ENCODE assay signal across 8 cellular contexts in genomic region chr16:46673320-46674013, GRCh38. TPM values are rescaled to one million over a fixed set of nuclear protein-coding genes. Genes with fewer than 3 reads are reported as not detected.
A peak's percentile ranks its signal among the peaks of the same experiment; 100 is the strongest.
DNase-seq lines count a peak whose midpoint lies in the region; ATAC-seq, FAIRE-seq and TF ChIP-seq lines count a peak whose summit lies in the region.

No MANE protein-coding gene starts in this region.

- ATAC-seq in GM18502 (IDR thresholded peaks at IDR 0.05; ENCODE audit: poor library complexity, unreplicated experiment) = peak; percentile 80
- peak; percentile 71 for ATAC-seq in HG03135 (IDR thresholded peaks at IDR 0.05; ENCODE audit: unreplicated experiment)
- peak; percentile 72 to 84 for ATAC-seq in activated CD4-positive, CD25-positive, alpha-beta regulatory T cell treated with anti-CD3 and anti-CD28 coated beads, Interleukin-2, amount 50 U/mL, for 24 hours
- peak; percentile 98 for ATAC-seq in mucosa of descending colon

- H3K79me2 ChIP-seq in H1 (ENCODE audit: control insufficient read depth in 1 of 2, insufficient read depth in 2 of 2, low read length in 2 of 2) = peaks cover 0 to 2% of the 10 kb centered on the region in 2 experiments; a peak in 1 of 4 replicates

- no peak overlapping the region for H2AK5ac ChIP-seq in H1 (ENCODE audit: low read depth, low read length)

- no peak overlapping the region for H4K8ac ChIP-seq in H1 (ENCODE audit: extremely low read depth, insufficient read depth, low read length)

- no peak overlapping the region for H3K14ac ChIP-seq in H1 (ENCODE audit: insufficient read length)

- H4K5ac ChIP-seq in H1 (ENCODE audit: insufficient read length, low read depth, low read length) = no peak overlapping the region

- TF ChIP-seq CTCF in AG04450 (IDR thresholded peaks at IDR 0.05; ENCODE audit: low read depth, low read length) = peak; percentile 97
- TF ChIP-seq CTCF in H1 (IDR thresholded peaks at IDR 0.05; ENCODE audit: control extremely low read depth in 1 of 3, insufficient read depth in 1 of 3, low read depth in 1 of 3, low read length in 3 of 3) = peak; percentile 89 to 97 (median 91)
- TF ChIP-seq CTCF in mucosa of descending colon (IDR thresholded peaks at IDR 0.05) = peak; percentile 72
- TF ChIP-seq CTCF in tibial nerve (IDR thresholded peaks at IDR 0.05) = peak; percentile 51 to 84 (median 68)

- H3K18ac ChIP-seq in H1 (ENCODE audit: extremely low read depth, low read length) = no peak overlapping the region

- no peak overlapping the region for H3K4ac ChIP-seq in H1 (replicated peaks; ENCODE audit: insufficient read length, low read depth, low read length)

- H3K23me2 ChIP-seq in H1 (ENCODE audit: low read depth, low read length) = no peaks in the 10 kb centered on the region

- H3K56ac ChIP-seq in H1 (replicated peaks; ENCODE audit: insufficient read length, low read depth, low read length) = no peak overlapping the region

- CTCF ChIA-PET in AG04450 (lab: Charles Lee) (interaction anchor here (0.5 to 4.2 kb wide), 53 partner anchors 9 to 451 kb away, joined by 3 to 76 read pairs (median 6); partner anchors contain the start of genes C16orf87, ORC6 and SHCBP1), H1 (lab: Charles Lee; ENCODE audit: partially characterized antibody) (interaction anchor here (0.6 to 3.6 kb wide), 31 partner anchors 9 to 1335 kb away, joined by 3 to 35 read pairs (median 4); partner anchors contain the start of gene ORC6)

- peaks cover 6 to 50% (median 41%) of the 10 kb centered on the region in 4 experiments for H3K36me3 ChIP-seq in H1 (ENCODE audit: control insufficient read depth in 2 of 4, insufficient read depth in 4 of 4, low read length in 3 of 4)
- peaks cover 14% of the 10 kb centered on the region for H3K36me3 ChIP-seq in mucosa of descending colon (ENCODE audit: low read depth)
- peaks cover 3 to 97% (median 10%) of the 10 kb centered on the region in 3 donors for H3K36me3 ChIP-seq in tibial nerve

- no peak overlapping the region for H2BK120ac ChIP-seq in H1 (replicated peaks; ENCODE audit: low read depth, low read length)

- H4K91ac ChIP-seq in H1 (replicated peaks; ENCODE audit: insufficient read length, low read length) = no peak overlapping the region

- no peak overlapping the region for H2BK12ac ChIP-seq in H1 (ENCODE audit: low read depth, low read length)

- peaks cover 0 to 2% of the 10 kb centered on the region in 2 experiments for H4K20me1 ChIP-seq in H1 (replicated peaks in 1 of 2; ENCODE audit: control insufficient read depth in 1 of 2, insufficient read depth in 2 of 2, low read length in 2 of 2)

- intact Hi-C loops in mucosa of descending colon (cut with DNase I, micrococcal nuclease) = loop anchor here in 1 of 2 donors (10.0 kb wide), 1 partner anchor 131 kb away; no protein-coding TSS in a partner anchor

- no peak overlapping the region for H3K9ac ChIP-seq in H1 (replicated peaks in 1 of 4; ENCODE audit: extremely low read depth in 1 of 4, low read depth in 3 of 4, low read length in 3 of 4)

- H3K4me1 ChIP-seq in H1 (replicated peaks in 1 of 4; ENCODE audit: control insufficient read depth in 3 of 4, insufficient read depth in 4 of 4, low read length in 3 of 4) = no peaks in the 10 kb centered on the region
- no peaks in the 10 kb centered on the region for H3K4me1 ChIP-seq in mucosa of descending colon (ENCODE audit: low read depth)
- H3K4me1 ChIP-seq in tibial nerve = no peaks in the 10 kb centered on the region

- H3K27me3 ChIP-seq in AG04450 (ENCODE audit: control insufficient read depth, insufficient read depth, low read length) = no peaks in the 10 kb centered on the region
- no peaks in the 10 kb centered on the region for H3K27me3 ChIP-seq in H1 (replicated peaks in 1 of 4; ENCODE audit: control insufficient read depth in 3 of 4, extremely low read depth in 1 of 4, insufficient read depth in 3 of 4, low read length in 3 of 4)
- H3K27me3 ChIP-seq in tibial nerve = no peaks in the 10 kb centered on the region

- H3K23ac ChIP-seq in H1 (ENCODE audit: insufficient read length) = no peak overlapping the region

- peak; percentile 87 to 89 for TF ChIP-seq RAD21 in H1 (IDR thresholded peaks at IDR 0.05 in 1 of 2, conservative IDR thresholded peaks at IDR 0.05 in 1 of 2; ENCODE audit: low read depth in 2 of 2, low read length in 2 of 2)

- POLR2A ChIA-PET in AG04450 (lab: Yijun Ruan, JAX) = no interaction called here
- POLR2A ChIA-PET in H1 (lab: Charles Lee; ENCODE audit: partially characterized antibody) = interaction anchor here (0.6 to 0.7 kb wide), 2 partner anchors 18 to 1384 kb away, joined by 4 to 5 read pairs; no protein-coding TSS in a partner anchor

- no peak overlapping the region for H3K27ac ChIP-seq in AG04450 (ENCODE audit: low read depth, low read length)
- no peak overlapping the region for H3K27ac ChIP-seq in H1 (ENCODE audit: low read depth, low read length)
- H3K27ac ChIP-seq in tibial nerve = no peak overlapping the region

- H3K9me3 ChIP-seq in AG04450 (ENCODE audit: control insufficient read depth, insufficient read depth, low read length) = no peaks in the 10 kb centered on the region
- no peaks in the 10 kb centered on the region for H3K9me3 ChIP-seq in H1 (ENCODE audit: insufficient read depth in 2 of 2, low read depth in 1 of 2, low read length in 1 of 2)
- no peaks in the 10 kb centered on the region for H3K9me3 ChIP-seq in mucosa of descending colon
- no peaks in the 10 kb centered on the region for H3K9me3 ChIP-seq in tibial nerve

- no peak overlapping the region for H3K4me3 ChIP-seq in AG04450 (ENCODE audit: low read depth, low read length)
- H3K4me3 ChIP-seq in H1 (ENCODE audit: extremely low read depth in 1 of 4, insufficient read depth in 2 of 4, low read depth in 3 of 4, low read length in 4 of 4) = no peak overlapping the region
- H3K4me3 ChIP-seq in mucosa of descending colon = no peak overlapping the region
- H3K4me3 ChIP-seq in tibial nerve = no peak overlapping the region

- H2BK20ac ChIP-seq in H1 (ENCODE audit: low read length) = no peak overlapping the region

- H2AFZ ChIP-seq in H1 (ENCODE audit: low read length) = no peak overlapping the region

- FAIRE-seq in H1 (lab: Jason Lieb, UNC) = peak; percentile 63

- TF ChIP-seq EP300 in H1 (IDR thresholded peaks at IDR 0.05; ENCODE audit: borderline replicate concordance in 1 of 2, low read depth in 2 of 2, low read length in 2 of 2) (no peak), tibial nerve (IDR thresholded peaks at IDR 0.05) (no peak)

- H2BK15ac ChIP-seq in H1 (ENCODE audit: low read length) = no peak overlapping the region

- WGBS in H1 (ENCODE audit: extremely low coverage in 1 of 2, insufficient coverage in 1 of 2, insufficient read length in 1 of 2, insufficient replicate concordance in 2 of 2, low coverage in 1 of 2, low lambda C conversion rate in 2 of 2, missing lambda C conversion rate in 1 of 2), 2 experiments = 56% methylated on average over 6 of the region's 6 CpGs; no CpG with 5 or more reads in 1 of the 2 experiments
- 64 to 72% methylated on average over 6 of the region's 6 CpGs for WGBS in tibial nerve, 2 donors

- H3K4me2 ChIP-seq in H1 (ENCODE audit: insufficient read depth in 1 of 2, low read depth in 2 of 2, low read length in 2 of 2) = no peak overlapping the region

- no peak for DNase-seq in AG04450 (ENCODE audit: low read depth, low spot score)
- peak; percentile 29 for DNase-seq in NCI-H226
- peak in 1 of 2 experiments; percentile 58 for DNase-seq in H1 (ENCODE audit: low read depth in 1 of 2, low spot score in 2 of 2)
- DNase-seq in mucosa of descending colon = peak in 1 of 3 donors; percentile 63
- no peak for DNase-seq in tibial nerve (ENCODE audit: low spot score in 2 of 2)

- no peaks in the 10 kb centered on the region for H3K79me1 ChIP-seq in H1 (ENCODE audit: low read depth, low read length)

- TF ChIP-seq POLR2A in H1 (IDR thresholded peaks at IDR 0.05; ENCODE audit: control extremely low read depth in 1 of 2, low read depth in 2 of 2, low read length in 2 of 2) (no peak), tibial nerve (IDR thresholded peaks at IDR 0.05) (no peak)

- no peak overlapping the region for H2BK5ac ChIP-seq in H1 (ENCODE audit: low read depth, low read length)

RNA-seq across cellular contexts. Expression of gene VPS35, which starts 15.5 kb away (rescaled TPM):
- polyA plus RNA-seq in AG04450 (2011; rRNA removed) (52.8 and 73.2 TPM in 2 replicates), H1 (2011; rRNA removed) (8.9 and 10.3 TPM in 2 replicates)
- polyA minus RNA-seq in AG04450 (2011; rRNA and poly(A)+ RNA removed) = 32.1 and 58.6 TPM in 2 replicates
- total RNA-seq in H1 (2021; fragmentation: NEBNext Ultra II Directional; extraction: Animal tissue kit (Norgen Biotek cat#: 25700)) = 58.1 and 66.9 TPM in 2 replicates
- polyA plus RNA-seq in H1 (2011; cell fraction: cytosol; rRNA removed) = 15.7 TPM
- 7.3 TPM for polyA plus RNA-seq in H1 (2011; cell fraction: nucleus; rRNA removed)
- polyA plus RNA-seq in H1 (2012, experiment 1 of 2) = 25.4 to 78.8 TPM (median 34.5 TPM) in 4 replicates
- polyA plus RNA-seq in H1 (2012, experiment 2 of 2) = 2.1 TPM
- polyA plus RNA-seq in H1 (2013, experiment 1 of 2) = 30.9 TPM
- 31.6 TPM for polyA plus RNA-seq in H1 (2013, experiment 2 of 2)
- 24.5 and 31.2 TPM in 2 replicates for polyA minus RNA-seq in H1 (2011; rRNA and poly(A)+ RNA removed)
- polyA minus RNA-seq in H1 (2011; cell fraction: cytosol; rRNA and poly(A)+ RNA removed) = 23.9 TPM
- polyA minus RNA-seq in H1 (2011; cell fraction: nucleus; rRNA and poly(A)+ RNA removed) = 54.1 TPM
- total RNA-seq in mucosa of descending colon (10 to 100 TPM; 78.4 to 97.1 (median 84.8) TPM), tibial nerve (10 to 100 TPM; 26.1 to 54.4 (median 40.0) TPM)

RNA-seq across cellular contexts. Expression of gene ORC6, which starts 16.0 kb away (rescaled TPM):
- 4.2 and 6.6 TPM in 2 replicates for polyA plus RNA-seq in AG04450 (2011; rRNA removed)
- 1.3 and 1.8 TPM in 2 replicates for polyA minus RNA-seq in AG04450 (2011; rRNA and poly(A)+ RNA removed)
- 64.7 and 67.4 TPM in 2 replicates for total RNA-seq in H1 (2021; fragmentation: NEBNext Ultra II Directional; extraction: Animal tissue kit (Norgen Biotek cat#: 25700))
- polyA plus RNA-seq in H1 (2011; rRNA removed) = 35.5 and 41.8 TPM in 2 replicates
- 62.5 TPM for polyA plus RNA-seq in H1 (2011; cell fraction: cytosol; rRNA removed)
- polyA plus RNA-seq in H1 (2011; cell fraction: nucleus; rRNA removed) = 25.9 TPM
- 47.4 to 82.9 TPM (median 54.8 TPM) in 4 replicates for polyA plus RNA-seq in H1 (2012, experiment 1 of 2)
- polyA plus RNA-seq in H1 (2012, experiment 2 of 2) = 17.7 TPM
- 55.4 TPM for polyA plus RNA-seq in H1 (2013, experiment 1 of 2)
- polyA plus RNA-seq in H1 (2013, experiment 2 of 2) = 51.6 TPM
- polyA minus RNA-seq in H1 (2011; rRNA and poly(A)+ RNA removed) = 19.1 and 19.2 TPM in 2 replicates
- 27.4 TPM for polyA minus RNA-seq in H1 (2011; cell fraction: cytosol; rRNA and poly(A)+ RNA removed)
- 35.2 TPM for polyA minus RNA-seq in H1 (2011; cell fraction: nucleus; rRNA and poly(A)+ RNA removed)
- 10 to 100 TPM in 1 of 3 donors, 1 to 10 TPM in 2; 3.5 to 10.3 (median 3.8) TPM for total RNA-seq in mucosa of descending colon
- 1 to 10 TPM in 2 of 4 donors, under 1 TPM in 2; 0.42 to 3.6 (median 1.2) TPM for total RNA-seq in tibial nerve

RNA-seq across cellular contexts. Expression of gene SHCBP1, which starts 52.3 kb away (rescaled TPM):
- polyA plus RNA-seq in AG04450 (2011; rRNA removed) (7.4 and 12.3 TPM in 2 replicates), H1 (2011; rRNA removed) (3.9 and 5.7 TPM in 2 replicates)
- polyA minus RNA-seq in AG04450 (2011; rRNA and poly(A)+ RNA removed) = 6.5 and 7.1 TPM in 2 replicates
- total RNA-seq in H1 (2021; fragmentation: NEBNext Ultra II Directional; extraction: Animal tissue kit (Norgen Biotek cat#: 25700)) = 14.8 and 15.3 TPM in 2 replicates
- polyA plus RNA-seq in H1 (2011; cell fraction: cytosol; rRNA removed) = 8.4 TPM
- polyA plus RNA-seq in H1 (2011; cell fraction: nucleus; rRNA removed) = 5.7 TPM
- polyA plus RNA-seq in H1 (2012, experiment 1 of 2) = 8.2 to 13.9 TPM (median 10.6 TPM) in 4 replicates
- polyA plus RNA-seq in H1 (2012, experiment 2 of 2) = 1.4 TPM
- polyA plus RNA-seq in H1 (2013, experiment 1 of 2) = 7.1 TPM
- 7.1 TPM for polyA plus RNA-seq in H1 (2013, experiment 2 of 2)
- 22.2 and 36.5 TPM in 2 replicates for polyA minus RNA-seq in H1 (2011; rRNA and poly(A)+ RNA removed)
- polyA minus RNA-seq in H1 (2011; cell fraction: cytosol; rRNA and poly(A)+ RNA removed) = 7.9 TPM
- 23.9 TPM for polyA minus RNA-seq in H1 (2011; cell fraction: nucleus; rRNA and poly(A)+ RNA removed)
- total RNA-seq in mucosa of descending colon (1 to 10 TPM in 2 of 3 donors, under 1 TPM in 1; 0.63 to 7.7 (median 2.3) TPM), tibial nerve (1 to 10 TPM in 2 of 4 donors, under 1 TPM in 2; under 0.01 to 3.5 (median 1.4) TPM)
